ENCODE assay signal across 1 cellular context in the genomic region with DNA sequence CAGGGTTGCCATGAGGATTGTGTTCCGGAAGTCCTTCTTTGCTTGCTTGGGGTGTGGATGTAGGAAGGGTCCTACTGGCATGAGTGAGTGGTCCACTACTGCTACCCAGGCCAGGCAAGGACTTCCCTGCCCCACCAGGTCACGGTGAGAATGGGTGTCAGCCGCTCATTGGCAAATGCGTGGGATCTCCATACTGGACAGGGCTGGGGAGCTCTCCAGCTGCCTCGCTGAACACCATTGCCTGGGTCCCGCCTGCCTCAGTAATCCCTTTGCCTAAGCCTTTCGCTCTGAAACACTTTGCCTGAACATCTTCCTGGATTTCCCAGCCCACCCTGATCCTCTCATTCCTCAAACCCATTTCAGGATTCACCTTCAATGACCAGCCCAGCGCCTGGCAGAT.
TF ChIP-seq lines count a peak whose summit lies in the region.

No MANE protein-coding gene starts in this region.

TF ChIP-seq in H1, 55 proteins besides CTCF, POLR2A, EP300 and RAD21:
- TF ChIP-seq SIRT6 (IDR thresholded peaks at IDR 0.05; ENCODE audit: low read length) (no peak), SUZ12 (IDR thresholded peaks at IDR 0.05; ENCODE audit: low read length) (no peak), CHD2 (IDR thresholded peaks at IDR 0.05; ENCODE audit: low read length) (no peak), RXRA (IDR thresholded peaks at IDR 0.05; ENCODE audit: insufficient read depth, low read depth, low read length) (no peak), CHD1 (IDR thresholded peaks at IDR 0.05; ENCODE audit: low read depth, low read length) (no peak), CTBP2 (IDR thresholded peaks at IDR 0.05; ENCODE audit: borderline replicate concordance, insufficient read depth, insufficient read length, low read length) (no peak), JUND (IDR thresholded peaks at IDR 0.05; ENCODE audit: low read length) (no peak), KDM1A (IDR thresholded peaks at IDR 0.05; ENCODE audit: borderline replicate concordance, low read length) (no peak), PHF8 (conservative IDR thresholded peaks at IDR 0.05; ENCODE audit: low read depth, low read length) (no peak), GTF2F1 (IDR thresholded peaks at IDR 0.05; ENCODE audit: borderline replicate concordance, low read depth, low read length) (no peak), POU5F1 (IDR thresholded peaks at IDR 0.05; ENCODE audit: low read depth, low read length) (no peak), MAFK (IDR thresholded peaks at IDR 0.05; ENCODE audit: low read depth, low read length) (no peak), SIN3A (conservative IDR thresholded peaks at IDR 0.05 in 1 of 2, IDR thresholded peaks at IDR 0.05 in 1 of 2; ENCODE audit: low read depth in 1 of 2, low read length in 2 of 2) (no peak), GABPA (IDR thresholded peaks at IDR 0.05; ENCODE audit: borderline replicate concordance, insufficient read depth, low read length) (no peak), E2F6 (IDR thresholded peaks at IDR 0.05) (no peak)
- TF ChIP-seq, protein P1, sequence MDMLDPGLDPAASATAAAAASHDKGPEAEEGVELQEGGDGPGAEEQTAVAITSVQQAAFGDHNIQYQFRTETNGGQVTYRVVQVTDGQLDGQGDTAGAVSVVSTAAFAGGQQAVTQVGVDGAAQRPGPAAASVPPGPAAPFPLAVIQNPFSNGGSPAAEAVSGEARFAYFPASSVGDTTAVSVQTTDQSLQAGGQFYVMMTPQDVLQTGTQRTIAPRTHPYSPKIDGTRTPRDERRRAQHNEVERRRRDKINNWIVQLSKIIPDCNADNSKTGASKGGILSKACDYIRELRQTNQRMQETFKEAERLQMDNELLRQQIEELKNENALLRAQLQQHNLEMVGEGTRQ (IDR thresholded peaks at IDR 0.05; ENCODE audit: low read length), result no peak
- TF ChIP-seq, protein P2, sequence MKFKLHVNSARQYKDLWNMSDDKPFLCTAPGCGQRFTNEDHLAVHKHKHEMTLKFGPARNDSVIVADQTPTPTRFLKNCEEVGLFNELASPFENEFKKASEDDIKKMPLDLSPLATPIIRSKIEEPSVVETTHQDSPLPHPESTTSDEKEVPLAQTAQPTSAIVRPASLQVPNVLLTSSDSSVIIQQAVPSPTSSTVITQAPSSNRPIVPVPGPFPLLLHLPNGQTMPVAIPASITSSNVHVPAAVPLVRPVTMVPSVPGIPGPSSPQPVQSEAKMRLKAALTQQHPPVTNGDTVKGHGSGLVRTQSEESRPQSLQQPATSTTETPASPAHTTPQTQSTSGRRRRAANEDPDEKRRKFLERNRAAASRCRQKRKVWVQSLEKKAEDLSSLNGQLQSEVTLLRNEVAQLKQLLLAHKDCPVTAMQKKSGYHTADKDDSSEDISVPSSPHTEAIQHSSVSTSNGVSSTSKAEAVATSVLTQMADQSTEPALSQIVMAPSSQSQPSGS (IDR thresholded peaks at IDR 0.05; ENCODE audit: low read length), result no peak
